Comparison of ENCODE assay signal across 1 cellular context in the genomic region with DNA sequence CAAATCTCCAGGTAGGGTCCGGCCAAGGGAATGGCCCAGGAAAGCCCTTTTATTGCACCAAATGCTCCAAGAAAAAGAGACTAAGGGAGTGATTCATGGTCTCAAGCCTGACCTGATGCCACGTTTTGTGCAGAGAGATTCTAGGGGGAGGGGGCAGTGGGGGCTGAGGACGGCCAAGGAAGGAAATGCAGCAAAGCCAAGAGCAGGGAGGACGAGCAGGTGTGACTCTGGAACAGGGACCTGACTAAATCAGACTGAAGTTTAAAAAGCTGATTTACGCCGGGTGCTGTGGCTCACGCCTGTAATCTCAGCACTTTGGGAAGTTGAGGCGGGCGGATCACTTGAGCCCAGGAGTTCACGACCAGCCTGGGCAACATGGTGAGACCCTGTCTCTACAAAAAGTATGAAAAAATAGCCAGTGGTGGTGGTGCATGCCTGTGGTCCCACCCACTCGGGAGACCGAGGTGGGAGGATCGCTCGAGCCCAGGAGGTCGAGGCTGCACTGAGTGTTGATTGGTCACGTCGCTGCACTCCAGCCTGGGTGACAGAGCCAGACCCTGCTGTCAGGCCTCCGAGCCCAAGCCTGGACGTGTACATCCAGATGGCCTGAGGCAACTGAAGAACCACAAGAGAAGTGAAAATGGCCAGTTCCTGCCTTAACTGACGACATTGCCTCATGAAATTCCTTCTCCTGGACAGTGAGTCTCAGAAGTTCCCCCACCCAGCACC.
TF ChIP-seq lines count a peak whose summit lies in the region.

No MANE protein-coding gene starts in this region.

TF ChIP-seq in HepG2, 621 proteins besides CTCF, POLR2A, EP300 and RAD21:
- TF ChIP-seq GLI4 (CRISPR knock-in tag; IDR thresholded peaks at IDR 0.05; ENCODE audit: borderline replicate concordance): no peak
- TF ChIP-seq CEBPG (CRISPR knock-in tag; IDR thresholded peaks at IDR 0.05): no peak
- TF ChIP-seq FOXK2 (IDR thresholded peaks at IDR 0.05): no peak
- TF ChIP-seq KMT2B (CRISPR knock-in tag; IDR thresholded peaks at IDR 0.05): no peak
- TF ChIP-seq ZNF501 (CRISPR knock-in tag; IDR thresholded peaks at IDR 0.05): no peak
- no peak for TF ChIP-seq ZBTB7A (CRISPR knock-in tag; IDR thresholded peaks at IDR 0.05)
- no peak for TF ChIP-seq SRSF9 (IDR thresholded peaks at IDR 0.05; ENCODE audit: borderline replicate concordance, insufficient read depth, low read depth, low read length, poor library complexity, severe bottlenecking)
- TF ChIP-seq, protein P1, sequence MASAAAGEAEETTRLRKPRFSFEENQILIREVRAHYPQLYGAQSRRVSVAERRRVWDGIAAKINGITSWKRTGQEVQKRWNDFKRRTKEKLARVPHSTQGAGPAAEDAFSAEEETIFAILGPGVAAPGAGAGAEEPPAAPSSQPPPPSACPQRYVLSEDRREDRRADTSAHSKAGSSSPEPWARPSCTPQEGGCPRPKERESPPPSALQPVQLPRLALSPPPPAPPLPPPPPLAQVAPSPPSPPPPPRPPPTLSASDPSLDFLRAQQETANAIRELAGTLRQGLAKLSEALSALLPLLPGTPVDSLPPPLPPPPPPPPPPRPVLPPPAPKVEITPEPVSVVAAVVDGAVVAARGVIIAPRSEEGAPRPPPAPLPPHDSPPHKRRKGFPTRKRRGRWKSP (CRISPR knock-in tag; IDR thresholded peaks at IDR 0.05): no peak
- TF ChIP-seq RFX5 (IDR thresholded peaks at IDR 0.05; ENCODE audit: low read depth, low read length): no peak
- TF ChIP-seq ZNF589 (CRISPR knock-in tag; conservative IDR thresholded peaks at IDR 0.05): no peak
